ENCODE assay signal across 2 cellular contexts in genomic region chr20:4122931-4123330, GRCh38.
TF ChIP-seq lines count a peak whose summit lies in the region.

No MANE protein-coding gene starts in this region.

TF ChIP-seq in A549, 52 proteins besides CTCF, POLR2A, EP300 and RAD21 (continued from another document):
- TF ChIP-seq ELK1 (IDR thresholded peaks at IDR 0.05; ENCODE audit: low read depth, low read length) (no peak), RARB (CRISPR knock-in tag; IDR thresholded peaks at IDR 0.05) (no peak), EHMT2 (IDR thresholded peaks at IDR 0.05; ENCODE audit: low read depth) (no peak), ZNF302 (CRISPR knock-in tag; IDR thresholded peaks at IDR 0.05) (no peak), HMGXB4 (CRISPR knock-in tag; IDR thresholded peaks at IDR 0.05; ENCODE audit: borderline replicate concordance) (no peak), FOSL2 (IDR thresholded peaks at IDR 0.05) (no peak), FOSL2 (CRISPR knock-in tag; IDR thresholded peaks at IDR 0.05) (peak; percentile 18; the same call in 1 of the 2 replicates), MAX (IDR thresholded peaks at IDR 0.05) (no peak), FOSB (CRISPR knock-in tag; IDR thresholded peaks at IDR 0.05) (no peak), POLR2AphosphoS2 (conservative IDR thresholded peaks at IDR 0.05; ENCODE audit: low read length) (no peak), RFX5 (IDR thresholded peaks at IDR 0.05) (no peak), ATOH8 (CRISPR knock-in tag; IDR thresholded peaks at IDR 0.05; ENCODE audit: low read depth) (0 out of 2 replicates have a peak, but pooled peaks have one; percentile 48), HOXA7 (CRISPR knock-in tag; IDR thresholded peaks at IDR 0.05) (0 out of 2 replicates have a peak, but pooled peaks have one; percentile 25), HOXB5 (CRISPR knock-in tag; IDR thresholded peaks at IDR 0.05) (no peak)

TF ChIP-seq in GM23338, 12 proteins besides CTCF, POLR2A, EP300 and RAD21 (continued from another document):
- TF ChIP-seq ZNF462 (CRISPR knock-in tag; IDR thresholded peaks at IDR 0.05) (no peak), ZNF331 (CRISPR knock-in tag; IDR thresholded peaks at IDR 0.05; ENCODE audit: low read depth) (no peak), REST (IDR thresholded peaks at IDR 0.05; ENCODE audit: unreplicated experiment) (no peak), EZH2phosphoT487 (IDR thresholded peaks at IDR 0.05; ENCODE audit: unreplicated experiment) (no peak), CREB1 (CRISPR knock-in tag; IDR thresholded peaks at IDR 0.05; ENCODE audit: low read depth) (no peak), NANOG (IDR thresholded peaks at IDR 0.05; ENCODE audit: borderline replicate concordance) (no peak), ETS1 (IDR thresholded peaks at IDR 0.05) (no peak), POLR2AphosphoS5 (IDR thresholded peaks at IDR 0.05; ENCODE audit: low read depth) (no peak)
